8 cellular contexts compared by ENCODE assay signal in the genomic region with DNA sequence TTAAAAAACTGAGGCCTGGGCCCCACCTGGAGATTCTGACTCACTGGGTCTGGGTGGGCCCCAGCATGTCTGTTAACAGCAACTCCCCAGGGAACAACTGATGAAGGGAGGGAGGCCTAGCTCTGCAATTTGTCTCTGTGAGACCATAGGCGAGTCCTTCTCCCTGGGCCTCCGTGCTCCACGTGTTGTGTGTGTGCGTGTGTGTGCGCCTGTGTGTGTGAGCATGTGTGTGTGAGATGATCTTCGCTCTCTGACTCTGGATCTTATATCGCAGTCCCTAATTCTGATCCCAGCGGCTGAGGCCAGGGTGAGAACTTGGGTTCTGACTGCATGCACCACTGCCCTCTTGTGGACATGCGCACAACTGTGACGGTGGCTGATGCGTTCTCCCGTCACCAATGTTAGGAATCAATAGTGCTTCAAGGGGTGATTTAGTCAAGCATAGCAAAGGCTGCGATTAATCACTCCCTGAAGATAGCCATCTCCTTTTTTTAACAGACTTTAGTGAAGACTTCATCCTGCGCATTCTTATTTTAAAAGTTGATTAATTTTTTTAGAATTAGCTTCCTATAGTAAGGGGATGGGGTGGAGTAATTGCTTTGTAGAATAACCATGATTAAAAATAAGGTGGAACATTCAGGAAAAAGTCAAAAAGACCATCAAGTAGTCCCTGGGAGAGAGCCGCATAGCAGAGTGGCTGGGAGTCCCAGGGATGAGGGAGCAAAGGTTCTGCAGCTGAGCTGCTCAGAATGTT.
DNase-seq lines count a peak whose midpoint lies in the region; ATAC-seq, FAIRE-seq and TF ChIP-seq lines count a peak whose summit lies in the region.

No MANE protein-coding gene starts in this region.

- H3K4me2 ChIP-seq in A549 = peak overlapping the region; percentile 49
- peak overlapping the region; percentile 56 for H3K4me2 ChIP-seq in mammary epithelial cell (ENCODE audit: insufficient read depth, low read depth, low read length)

- H3K4me1 ChIP-seq in A549 (peaks cover 8% of the 10 kb centered on the region; the same call in 2 of the 3 replicates), mammary epithelial cell (ENCODE audit: insufficient read depth, low read length) (peaks cover 26% of the 10 kb centered on the region), kidney (ENCODE audit: control insufficient read depth in 1 of 2, insufficient read depth in 1 of 2, low read depth in 1 of 2, low read length in 2 of 2) (peaks cover 2 to 7% of the 10 kb centered on the region in 2 donors)

- H2AFZ ChIP-seq in mammary epithelial cell (ENCODE audit: low read depth, low read length) = peak overlapping the region; percentile 91

- ATAC-seq in A549 (peak; percentile 92 to 98), GM18511 (IDR thresholded peaks at IDR 0.05; ENCODE audit: unreplicated experiment) (peak; percentile 95), HG03064 (IDR thresholded peaks at IDR 0.05; ENCODE audit: low read depth, unreplicated experiment) (peak; percentile 74)

- POLR2A ChIA-PET in A549 (lab: Yijun Ruan, JAX) = no interaction called here

- BruUV-seq in mammary epithelial cell (replicated peaks; lab: Mats Ljungman, UMichigan) = no TSS peak

- in situ Hi-C loops in mammary epithelial cell (cut with MboI; ENCODE audit: low sequenced_read_pairs in 2 of 2) = loop anchor here (5.0 kb wide), 1 partner anchor 130 kb away; no protein-coding TSS in a partner anchor

- no peaks in the 10 kb centered on the region for H4K20me1 ChIP-seq in mammary epithelial cell (ENCODE audit: insufficient read depth, low read length)

- H3K27ac ChIP-seq in A549 (peak overlapping the region in 1 of 2 experiments; percentile 79; a peak in 3 of 6 replicates), WERI-Rb-1 (no peak overlapping the region), mammary epithelial cell (ENCODE audit: insufficient read depth, low read depth, low read length) (no peak overlapping the region), kidney (ENCODE audit: low read depth in 2 of 2, low read length in 2 of 2) (no peak overlapping the region)

- H3K36me3 ChIP-seq in WERI-Rb-1 (no peaks in the 10 kb centered on the region), mammary epithelial cell (ENCODE audit: insufficient read depth, low read length) (no peaks in the 10 kb centered on the region), kidney (ENCODE audit: control insufficient read depth in 1 of 2, insufficient read depth in 2 of 2, low read length in 2 of 2) (no peaks in the 10 kb centered on the region)

- DNase-seq in A549 (ENCODE audit: low read depth in 1 of 2, low spot score in 1 of 2) (peak; percentile 62 to 71), NCI-H2107 treated with DMSO at 0.1 percent for 48 hours (lab: John Stamatoyannopoulos, UW; ENCODE audit: unreplicated experiment) (peak; percentile 87), WERI-Rb-1 (peak; percentile 82), mammary epithelial cell (peak; percentile 75), kidney (peak; percentile 88)
- DNase-seq in stimulated activated CD4-positive, alpha-beta T cell treated with anti-CD3 and anti-CD28 coated beads, Interleukin-2, amount 100 ng/mL, for 24 hours = peak; percentile 84 to 87

- H3K79me2 ChIP-seq in mammary epithelial cell (ENCODE audit: insufficient read depth, low read length) = no peaks in the 10 kb centered on the region

- 15% methylated on average over 15 of the region's 15 CpGs for WGBS in A549 (ENCODE audit: missing lambda C conversion rate)
- 9% methylated on average over 13 of the region's 15 CpGs for WGBS in mammary epithelial cell (ENCODE audit: low coverage, missing lambda C conversion rate)

- peak; percentile 87 for TF ChIP-seq RAD21 in A549 (conservative IDR thresholded peaks at IDR 0.05 in 1 of 2, IDR thresholded peaks at IDR 0.05 in 1 of 2)

- intact Hi-C loops in mammary epithelial cell (cut with micrococcal nuclease) = loop anchor here (1.0 kb wide), 3 partner anchors 62 to 206 kb away; a partner anchor contains a TSS
- intact Hi-C loops in kidney (cut with DNase I) = loop anchor here (5.0 kb wide), 1 partner anchor 135 kb away; no protein-coding TSS in a partner anchor

- no peaks in the 10 kb centered on the region for H3K27me3 ChIP-seq in WERI-Rb-1 (ENCODE audit: insufficient read depth, low read depth, severe bottlenecking)
- no peaks in the 10 kb centered on the region for H3K27me3 ChIP-seq in mammary epithelial cell (ENCODE audit: insufficient read depth, low read length)

- no peaks in the 10 kb centered on the region for H3K9me3 ChIP-seq in A549
- H3K9me3 ChIP-seq in WERI-Rb-1 (ENCODE audit: severe bottlenecking) = no peaks in the 10 kb centered on the region
- no peaks in the 10 kb centered on the region for H3K9me3 ChIP-seq in mammary epithelial cell (replicated peaks; ENCODE audit: insufficient read depth, low read length)
- no peaks in the 10 kb centered on the region for H3K9me3 ChIP-seq in kidney (ENCODE audit: control insufficient read depth in 1 of 2, low read length in 2 of 2)

- dilution Hi-C loops in mammary epithelial cell (cut with HindIII; ENCODE audit: low sequenced_read_pairs) = no loop called here

- H3K4me3 ChIP-seq in A549 (no peak overlapping the region), WERI-Rb-1 (ENCODE audit: low read depth, low read length) (no peak overlapping the region), mammary epithelial cell (replicated peaks in 1 of 3; ENCODE audit: insufficient read depth in 1 of 3, low read depth in 2 of 3, low read length in 3 of 3) (no peak overlapping the region), kidney (ENCODE audit: low read length in 2 of 2) (no peak overlapping the region)

- TF ChIP-seq CTCF in A549 (IDR thresholded peaks at IDR 0.05) (peak; percentile 82), WERI-Rb-1 (IDR thresholded peaks at IDR 0.05; ENCODE audit: low read depth, low read length) (peak; percentile 90), mammary epithelial cell (conservative IDR thresholded peaks at IDR 0.05 in 1 of 2, IDR thresholded peaks at IDR 0.05 in 1 of 2; ENCODE audit: extremely low read depth in 1 of 2, insufficient read depth in 1 of 2, low read depth in 1 of 2, low read length in 2 of 2) (peak; percentile 79 to 88), kidney (IDR thresholded peaks at IDR 0.05; ENCODE audit: borderline replicate concordance, extremely low read depth, insufficient read depth) (peak; percentile 95)

- no peak for TF ChIP-seq EP300 in A549 (IDR thresholded peaks at IDR 0.05)

- FAIRE-seq in A549 (lab: Jason Lieb, UNC) = no peak
- no peak for FAIRE-seq in kidney (lab: Jason Lieb, UNC)

- TF ChIP-seq POLR2A in A549 (IDR thresholded peaks at IDR 0.05; ENCODE audit: low read length) = no peak

- CTCF ChIA-PET in A549 (lab: Yijun Ruan, JAX) = interaction anchor here (0.6 to 4.3 kb wide), 28 partner anchors 11 to 1530 kb away, joined by 3 to 20 read pairs (median 4); no protein-coding TSS in a partner anchor
- CTCF ChIA-PET in mammary epithelial cell (lab: Charles Lee; ENCODE audit: low non-redundant PET) = interaction anchor here (0.6 kb wide), 2 partner anchors 15 to 140 kb away, joined by 3 read pairs; no protein-coding TSS in a partner anchor

- H3K9ac ChIP-seq in mammary epithelial cell (ENCODE audit: insufficient read depth, low read length) (no peak overlapping the region), kidney (ENCODE audit: low read length in 2 of 2) (peak overlapping the region in 1 of 2 donors; percentile 41)

TF ChIP-seq in A549, 52 proteins besides CTCF, POLR2A, EP300 and RAD21:
- no peak for TF ChIP-seq PHF8 (IDR thresholded peaks at IDR 0.05; ENCODE audit: borderline replicate concordance, low read depth)
- peak; percentile 84 for TF ChIP-seq SMC3 (IDR thresholded peaks at IDR 0.05)
- no peak for TF ChIP-seq JUN (IDR thresholded peaks at IDR 0.05)
- TF ChIP-seq JUNB (IDR thresholded peaks at IDR 0.05) = no peak
- TF ChIP-seq HOXB5 (CRISPR knock-in tag; IDR thresholded peaks at IDR 0.05) = no peak
- TF ChIP-seq, protein P1, sequence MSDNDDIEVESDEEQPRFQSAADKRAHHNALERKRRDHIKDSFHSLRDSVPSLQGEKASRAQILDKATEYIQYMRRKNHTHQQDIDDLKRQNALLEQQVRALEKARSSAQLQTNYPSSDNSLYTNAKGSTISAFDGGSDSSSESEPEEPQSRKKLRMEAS (IDR thresholded peaks at IDR 0.05) = peak; percentile 15; the same call in 1 of the 2 replicates
TF ChIP-seq in A549: peak in this region for 2.
